Comparison of ENCODE assay signal across 9 cellular contexts in genomic region chr3:21750831-21751391, GRCh38. TPM values are rescaled to one million over a fixed set of nuclear protein-coding genes. Genes with fewer than 3 reads are reported as not detected.
DNase-seq lines count a peak whose midpoint lies in the region; ATAC-seq, FAIRE-seq and TF ChIP-seq lines count a peak whose summit lies in the region.
"Had no signal": no experiment of that assay in that cellular context is flagged by ENCODE, and none has a peak within 500 bp of the region (broad histone marks: within the 10 kb centered on the region; RNA-seq: fewer than 3 reads in every experiment).

A gene with protein sequence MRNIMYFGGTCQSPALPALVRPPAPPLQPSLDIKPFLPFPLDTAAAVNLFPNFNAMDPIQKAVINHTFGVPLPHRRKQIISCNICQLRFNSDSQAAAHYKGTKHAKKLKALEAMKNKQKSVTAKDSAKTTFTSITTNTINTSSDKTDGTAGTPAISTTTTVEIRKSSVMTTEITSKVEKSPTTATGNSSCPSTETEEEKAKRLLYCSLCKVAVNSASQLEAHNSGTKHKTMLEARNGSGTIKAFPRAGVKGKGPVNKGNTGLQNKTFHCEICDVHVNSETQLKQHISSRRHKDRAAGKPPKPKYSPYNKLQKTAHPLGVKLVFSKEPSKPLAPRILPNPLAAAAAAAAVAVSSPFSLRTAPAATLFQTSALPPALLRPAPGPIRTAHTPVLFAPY (minus strand): TSS chr3:21751210. CDS start chr3:21750916, 294 bp downstream.

- ATAC-seq in WTC11 (peak; percentile 97), heart left ventricle (peak; percentile 81 to 87 (median 84)), pancreas (peak in 3 of 4 donors; percentile 58 to 66 (median 64)), HG02610 (IDR thresholded peaks at IDR 0.05; ENCODE audit: unreplicated experiment) (no peak)

- H3K9me3 Mint-ChIP-seq in WTC11, result no peaks in the 10 kb centered on the region
- peaks cover 4% of the 10 kb centered on the region for H3K9me3 Mint-ChIP-seq in activated T-cell treated with anti-CD3 and anti-CD28 coated beads, Interleukin-2, amount 50 U/mL, for 24 hours

- POLR2A ChIA-PET in WTC11 (lab: Charles Lee), result interaction anchor here (0.6 to 1.1 kb wide), 2 partner anchors 24 to 610 kb away, joined by 3 to 5 read pairs; no protein-coding TSS in a partner anchor

- peak within 1 kb of the TSS; percentile 91 for H3K4me3 Mint-ChIP-seq in WTC11
- H3K4me3 Mint-ChIP-seq in activated T-cell treated with anti-CD3 and anti-CD28 coated beads, Interleukin-2, amount 50 U/mL, for 24 hours, result no peak within 1 kb of the TSS

- peak; percentile 64 for DNase-seq in EL
- peak; percentile 85 for DNase-seq in WTC11 (ENCODE audit: low spot score)
- peak; percentile 64 to 80 (median 74) for DNase-seq in heart left ventricle
- DNase-seq in pancreas, result peak in 3 of 6 donors; percentile 12 to 61 (median 32)
- no peak for DNase-seq in NCI-H1417 treated with DMSO at 0.1 percent for 48 hours (lab: John Stamatoyannopoulos, UW)
- no peak for DNase-seq in activated CD4-positive, alpha-beta T cell treated with anti-CD3 and anti-CD28 coated beads, Interleukin-2, amount 50 U/mL, for 1 hour
- no peak for DNase-seq in activated T-cell treated with anti-CD3 and anti-CD28 coated beads, Interleukin-2, amount 50 U/mL, for 24 hours

- intact Hi-C loops in heart left ventricle (cut with DNase I) (loop anchor here in 9 of 10 donors (1.0 to 10.0 kb wide), 11 partner anchors 41 to 1239 kb away; no protein-coding TSS in a partner anchor), pancreas (cut with DNase I) (no loop called here)

- peak within 1 kb of the TSS; percentile 80 for H3K27ac Mint-ChIP-seq in WTC11
- no peak within 1 kb of the TSS for H3K27ac Mint-ChIP-seq in activated T-cell treated with anti-CD3 and anti-CD28 coated beads, Interleukin-2, amount 50 U/mL, for 24 hours

- TF ChIP-seq CTCF in WTC11 (IDR thresholded peaks at IDR 0.05), result no peak
- no peak for TF ChIP-seq CTCF in heart left ventricle (IDR thresholded peaks at IDR 0.05)
- no peak for TF ChIP-seq CTCF in pancreas (IDR thresholded peaks at IDR 0.05)

- 1% methylated on average over 17 to 31 of the region's 31 CpGs for WGBS in heart left ventricle, 4 donors
- 1 to 2% methylated on average over 31 of the region's 31 CpGs for WGBS in pancreas, 2 donors

- peaks cover 5% of the 10 kb centered on the region for H3K27me3 Mint-ChIP-seq in WTC11 (ENCODE audit: low read depth)
- H3K27me3 Mint-ChIP-seq in activated T-cell treated with anti-CD3 and anti-CD28 coated beads, Interleukin-2, amount 50 U/mL, for 24 hours, result peaks cover 10% of the 10 kb centered on the region

- H3K36me3 ChIP-seq in heart left ventricle (no peaks in the 10 kb centered on the region), pancreas (no peaks in the 10 kb centered on the region)

- H3K27me3 ChIP-seq in heart left ventricle (no peaks in the 10 kb centered on the region), pancreas (peaks cover 0 to 18% (median 0%) of the 10 kb centered on the region in 4 donors)

- FAIRE-seq in pancreas (lab: Jason Lieb, UNC), result no peak
- FAIRE-seq: islet of Langerhans had no signal

- CTCF ChIA-PET in WTC11 (lab: Charles Lee), result interaction anchor here (0.5 to 0.6 kb wide), 2 partner anchors 123 to 1629 kb away, joined by 3 to 5 read pairs; no protein-coding TSS in a partner anchor

- peak within 1 kb of the TSS; percentile 24 to 73 (median 63) for H3K4me3 ChIP-seq in heart left ventricle
- peak within 1 kb of the TSS in 1 of 4 donors; percentile 18 for H3K4me3 ChIP-seq in pancreas

- H3K27ac ChIP-seq in heart left ventricle, result peak within 1 kb of the TSS; percentile 37 to 80 (median 68)
- H3K27ac ChIP-seq in pancreas, result no peak within 1 kb of the TSS

- H3K4me1 Mint-ChIP-seq in WTC11, result peaks cover 39% of the 10 kb centered on the region
- no peaks in the 10 kb centered on the region for H3K4me1 Mint-ChIP-seq in activated T-cell treated with anti-CD3 and anti-CD28 coated beads, Interleukin-2, amount 50 U/mL, for 24 hours (ENCODE audit: low read depth)

- H3K9me3 ChIP-seq in heart left ventricle, result no peaks in the 10 kb centered on the region
- H3K9me3 ChIP-seq in pancreas, result no peaks in the 10 kb centered on the region

- no peaks in the 10 kb centered on the region for H3K36me3 Mint-ChIP-seq in WTC11
- H3K36me3 Mint-ChIP-seq in activated T-cell treated with anti-CD3 and anti-CD28 coated beads, Interleukin-2, amount 50 U/mL, for 24 hours (ENCODE audit: low read depth), result no peaks in the 10 kb centered on the region

- H3K4me1 ChIP-seq in heart left ventricle, result peaks cover 0 to 50% (median 16%) of the 10 kb centered on the region in 12 donors
- no peaks in the 10 kb centered on the region for H3K4me1 ChIP-seq in pancreas

- TF ChIP-seq POLR2A in heart left ventricle (IDR thresholded peaks at IDR 0.05), result no peak

TF ChIP-seq in WTC11, 78 proteins besides CTCF, POLR2A, EP300 and RAD21 (continues in another document):
- TF ChIP-seq SP1 (CRISPR knock-in tag; conservative IDR thresholded peaks at IDR 0.05) (no peak), ATF3 (CRISPR knock-in tag; conservative IDR thresholded peaks at IDR 0.05) (no peak), GABPB1 (CRISPR knock-in tag; IDR thresholded peaks at IDR 0.05) (no peak), ZNF232 (CRISPR knock-in tag; IDR thresholded peaks at IDR 0.05) (no peak; the same call in 1 of the 2 replicates), NR1H2 (CRISPR knock-in tag; IDR thresholded peaks at IDR 0.05) (no peak), USF2 (CRISPR knock-in tag; IDR thresholded peaks at IDR 0.05) (0 out of 2 replicates have a peak, but pooled peaks have one; percentile 5), RORB (CRISPR knock-in tag; IDR thresholded peaks at IDR 0.05) (no peak), SMAD4 (CRISPR knock-in tag; IDR thresholded peaks at IDR 0.05) (no peak), EMX1 (CRISPR knock-in tag; IDR thresholded peaks at IDR 0.05) (no peak), NFATC4 (CRISPR knock-in tag; IDR thresholded peaks at IDR 0.05) (no peak)
- TF ChIP-seq, protein P1, sequence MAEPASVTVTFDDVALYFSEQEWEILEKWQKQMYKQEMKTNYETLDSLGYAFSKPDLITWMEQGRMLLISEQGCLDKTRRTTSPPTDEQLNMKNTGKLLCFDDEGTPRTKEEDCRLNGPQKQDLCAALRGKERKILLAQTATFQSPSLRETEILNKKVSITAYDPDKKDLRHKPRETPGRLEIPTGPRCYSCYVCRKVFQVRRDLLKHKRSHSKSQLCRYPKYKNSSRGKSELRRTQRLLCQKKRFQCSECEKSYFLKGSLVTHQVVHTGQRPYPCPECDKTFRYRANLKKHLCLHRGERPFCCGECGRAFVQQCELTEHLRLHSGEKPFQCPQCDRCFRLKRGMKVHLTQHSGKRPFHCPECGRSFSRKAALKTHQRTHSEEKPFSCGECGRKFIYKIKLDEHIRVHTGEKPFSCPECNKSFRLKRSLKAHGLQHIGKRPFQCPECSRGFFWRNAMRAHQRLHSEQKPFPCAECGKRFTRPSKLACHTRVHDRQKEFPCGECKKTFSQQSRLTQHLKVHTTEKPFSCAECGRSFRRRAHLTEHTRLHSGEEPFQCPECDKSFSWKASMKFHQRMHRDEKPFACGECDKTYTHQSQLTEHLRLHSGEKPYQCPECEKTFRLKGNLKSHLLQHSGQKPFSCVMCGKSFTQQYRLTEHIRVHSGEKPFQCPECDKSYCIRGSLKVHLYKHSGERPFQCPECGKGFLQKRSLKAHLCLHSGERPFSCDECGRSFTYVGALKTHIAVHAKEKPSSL (CRISPR knock-in tag; conservative IDR thresholded peaks at IDR 0.05), result no peak
- TF ChIP-seq, protein P2, sequence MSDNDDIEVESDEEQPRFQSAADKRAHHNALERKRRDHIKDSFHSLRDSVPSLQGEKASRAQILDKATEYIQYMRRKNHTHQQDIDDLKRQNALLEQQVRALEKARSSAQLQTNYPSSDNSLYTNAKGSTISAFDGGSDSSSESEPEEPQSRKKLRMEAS (CRISPR knock-in tag; IDR thresholded peaks at IDR 0.05), result peak; percentile 23; the same call in 1 of the 2 replicates

RNA-seq across cellular contexts. Expression of the gene that starts here (rescaled TPM):
- 8.5 to 9.6 TPM (median 9.0 TPM) in 3 replicates for total RNA-seq in WTC11 (2021)
- 10 to 100 TPM in 4 of 9 donors, 1 to 10 TPM in 5; 1.3 to 19.8 (median 8.6) TPM for total RNA-seq in heart left ventricle
- polyA plus RNA-seq in heart left ventricle, result 1 to 10 TPM; 3.0 to 7.9 TPM
- total RNA-seq in pancreas, result 1 to 10 TPM in 3 of 6 donors, under 1 TPM in 3; 0.57 to 4.0 (median 1.5) TPM
- 1 to 10 TPM in 1 of 2 donors, under 1 TPM in 1; 0.42 to 1.3 TPM for polyA plus RNA-seq in pancreas

Comparison
In these comparisons a context has a peak if more than half of its experiments do, and no peak if none do; other contexts are left out.
1. DNase-seq: peak in EL (single experiment), WTC11 (single experiment) and heart left ventricle (5 of 5); none in NCI-H1417 treated with DMSO at 0.1 percent for 48 hours (single experiment), activated CD4-positive, alpha-beta T cell treated with anti-CD3 and anti-CD28 coated beads, Interleukin-2, amount 50 U/mL, for 1 hour (single experiment) and activated T-cell treated with anti-CD3 and anti-CD28 coated beads, Interleukin-2, amount 50 U/mL, for 24 hours (single experiment).
2. H3K27ac ChIP-seq: peak in heart left ventricle (12 of 12); none in pancreas (0 of 4).
3. intact Hi-C loops: an anchor here in heart left ventricle (1.0 to 10.0 kb wide); none called in pancreas.